Comparison of ENCODE assay signal across 5 cellular contexts in genomic region chr16:6722786-6723185, GRCh38.
"Had no signal": no experiment of that assay in that cellular context is flagged by ENCODE, and none has a peak within 500 bp of the region (broad histone marks: within the 10 kb centered on the region; RNA-seq: fewer than 3 reads in every experiment).

No MANE protein-coding gene starts in this region.

- H3K27ac ChIP-seq: HL-60 had no signal

- H3K4me3 ChIP-seq: K562 had no signal

- DNase-seq: IMR-90, KBM-7, KG1 had no signal
